1 cellular context compared by ENCODE assay signal in genomic region chr1:89550995-89551394, GRCh38.
TF ChIP-seq lines count a peak whose summit lies in the region.

No MANE protein-coding gene starts in this region.

TF ChIP-seq in K562, 482 proteins besides CTCF, POLR2A, EP300 and RAD21 (continued from another document):
- TF ChIP-seq MITF (IDR thresholded peaks at IDR 0.05) (no peak), RBM15 (IDR thresholded peaks at IDR 0.05; ENCODE audit: insufficient read depth, low read length) (no peak), NFIX (CRISPR knock-in tag; IDR thresholded peaks at IDR 0.05; ENCODE audit: low read depth) (no peak), VEZF1 (CRISPR knock-in tag; IDR thresholded peaks at IDR 0.05) (no peak), DEAF1 (CRISPR knock-in tag; IDR thresholded peaks at IDR 0.05) (0 out of 2 replicates have a peak, but pooled peaks have one; percentile 5), ZSCAN29 (IDR thresholded peaks at IDR 0.05) (no peak), ESRRB (CRISPR knock-in tag; IDR thresholded peaks at IDR 0.05; ENCODE audit: borderline replicate concordance) (no peak), ZNF586 (CRISPR knock-in tag; conservative IDR thresholded peaks at IDR 0.05) (no peak), MAFK (IDR thresholded peaks at IDR 0.05; ENCODE audit: low read length) (no peak), GMEB1 (CRISPR knock-in tag; IDR thresholded peaks at IDR 0.05) (no peak), ZBTB9 (CRISPR knock-in tag; IDR thresholded peaks at IDR 0.05) (0 out of 2 replicates have a peak, but pooled peaks have one; percentile 34), PHF8 (IDR thresholded peaks at IDR 0.05; ENCODE audit: borderline replicate concordance, low read length) (no peak), TOE1 (IDR thresholded peaks at IDR 0.05; ENCODE audit: borderline replicate concordance) (no peak), TOE1 (CRISPR knock-in tag; IDR thresholded peaks at IDR 0.05; ENCODE audit: borderline replicate concordance, low read depth) (no peak), HDAC3 (IDR thresholded peaks at IDR 0.05; ENCODE audit: borderline replicate concordance, partially characterized antibody) (no peak), BACH1 (tag; IDR thresholded peaks at IDR 0.05) (peak; percentile 54; the same call in 1 of the 2 replicates), ZFPM2 (CRISPR knock-in tag; IDR thresholded peaks at IDR 0.05) (no peak), MTA2 (IDR thresholded peaks at IDR 0.05; ENCODE audit: low read depth) (peak; percentile 42), ZNF445 (CRISPR knock-in tag; IDR thresholded peaks at IDR 0.05; ENCODE audit: low read depth) (no peak), SMAD3 (CRISPR knock-in tag; conservative IDR thresholded peaks at IDR 0.05) (0 out of 2 replicates have a peak, but pooled peaks have one; percentile 20), KLF13 (tag; IDR thresholded peaks at IDR 0.05; ENCODE audit: borderline replicate concordance, low read depth) (no peak), EP400 (IDR thresholded peaks at IDR 0.05) (0 out of 2 replicates have a peak, but pooled peaks have one; percentile 16), THRA (IDR thresholded peaks at IDR 0.05) (no peak), NR3C1 (CRISPR knock-in tag; IDR thresholded peaks at IDR 0.05) (no peak)
